In the genomic region with DNA sequence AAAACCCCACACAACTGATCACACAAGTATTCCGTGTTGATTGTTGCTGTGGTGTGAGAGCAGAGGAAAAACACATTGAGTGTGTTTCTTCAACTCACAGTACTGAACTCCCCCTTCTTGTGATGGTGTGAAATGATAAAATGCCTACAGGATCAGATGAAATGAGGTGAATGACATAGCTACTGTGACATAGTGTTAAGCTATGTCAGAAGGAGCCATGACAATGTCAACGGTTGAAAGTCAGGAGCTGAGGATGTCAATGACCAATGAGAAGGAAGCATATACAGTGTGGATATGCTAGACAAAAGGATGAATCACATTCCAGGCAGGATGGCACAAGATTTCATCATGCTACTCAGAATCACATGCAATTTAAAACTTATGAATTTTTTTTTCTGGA, we compare ENCODE assay signal across 17 cellular contexts. TPM values are rescaled to one million over a fixed set of nuclear protein-coding genes. Genes with fewer than 3 reads are reported as not detected.
DNase-seq lines count a peak whose midpoint lies in the region; ATAC-seq, FAIRE-seq and TF ChIP-seq lines count a peak whose summit lies in the region.
"Had no signal": no experiment of that assay in that cellular context is flagged by ENCODE, and none has a peak within 500 bp of the region (broad histone marks: within the 10 kb centered on the region; RNA-seq: fewer than 3 reads in every experiment).

No MANE protein-coding gene starts in this region.

- H3K9me3 ChIP-seq in A549 (no peaks in the 10 kb centered on the region; the same call in 2 of the 3 replicates), SK-N-MC (ENCODE audit: low read depth, low read length) (peaks cover 26% of the 10 kb centered on the region), WERI-Rb-1 (ENCODE audit: severe bottlenecking) (peaks cover 2% of the 10 kb centered on the region)
- H3K9me3 ChIP-seq: gastrocnemius medialis had no signal

- CTCF ChIA-PET in A549 (lab: Yijun Ruan, JAX), result no interaction called here

- peaks cover 9% of the 10 kb centered on the region; the same call in 2 of the 3 replicates for H3K4me1 ChIP-seq in A549
- H3K4me1 ChIP-seq: gastrocnemius medialis had no signal

- peak in 1 of 2 experiments; percentile 89; a peak in 3 of 6 replicates for ATAC-seq in A549
- ATAC-seq: activated CD8-positive, alpha-beta T cell treated with anti-CD3 and anti-CD28 coated beads, Interleukin-2, amount 10 ng/mL, durations not matched to agents 7 days and 5 days; gastrocnemius medialis had no signal

- peak; percentile 1 to 36 for DNase-seq in A549 (ENCODE audit: low read depth in 1 of 2, low spot score in 1 of 2)
- DNase-seq in H4 (ENCODE audit: low spot score), result peak; percentile 3
- DNase-seq in SK-N-MC (ENCODE audit: low read depth, low spot score), result no peak
- peak; percentile 83 for DNase-seq in fibroblast of peridontal ligament (ENCODE audit: extremely low read depth)
- DNase-seq in hypothalamus (lab: John Stamatoyannopoulos, UW), result no peak
- DNase-seq in DMS 273 (lab: John Stamatoyannopoulos, UW; ENCODE audit: unreplicated experiment), result no peak
- DNase-seq in WERI-Rb-1, result no peak
- DNase-seq in NCI-H128 (lab: John Stamatoyannopoulos, UW; ENCODE audit: unreplicated experiment), result no peak
- DNase-seq: activated CD8-positive, alpha-beta T cell treated with anti-CD3 and anti-CD28 coated beads, Interleukin-2, amount 10 ng/mL, durations not matched to agents 7 days and 5 days; activated gamma-delta T cell treated with Interleukin-2 at 50 U/mL for 16 hours; AML-193; central memory CD4-positive, alpha-beta T cell; gastrocnemius medialis; kidney; NCI-H1105; NCI-H446 treated with DMSO at 0.1 percent for 48 hours had no signal

- TF ChIP-seq CTCF in A549 (IDR thresholded peaks at IDR 0.05), result no peak
- TF ChIP-seq CTCF in WERI-Rb-1 (IDR thresholded peaks at IDR 0.05; ENCODE audit: low read depth, low read length), result no peak

- H3K36me3 ChIP-seq in SK-N-MC (ENCODE audit: insufficient read depth, low read length) (peaks cover 66% of the 10 kb centered on the region), WERI-Rb-1 (no peaks in the 10 kb centered on the region)
- H3K36me3 ChIP-seq: gastrocnemius medialis had no signal

- H3K4me2 ChIP-seq in A549, result no peak overlapping the region

- POLR2A ChIA-PET in A549 (lab: Yijun Ruan, JAX), result no interaction called here

- TF ChIP-seq POLR2A in A549 (IDR thresholded peaks at IDR 0.05; ENCODE audit: low read length), result no peak

- no peak for TF ChIP-seq EP300 in A549 (IDR thresholded peaks at IDR 0.05)

- no peaks in the 10 kb centered on the region for H3K27me3 ChIP-seq in WERI-Rb-1 (ENCODE audit: insufficient read depth, low read depth, severe bottlenecking)
- H3K27me3 ChIP-seq: gastrocnemius medialis had no signal

- peak overlapping the region; percentile 61 to 70; a peak in 5 of 6 replicates for H3K27ac ChIP-seq in A549
- peak overlapping the region; percentile 58; the same call in 1 of the 2 replicates for H3K27ac ChIP-seq in SK-N-MC
- H3K27ac ChIP-seq in WERI-Rb-1, result no peak overlapping the region
- H3K27ac ChIP-seq: gastrocnemius medialis had no signal

- H3K4me3 ChIP-seq in A549 (no peak overlapping the region), SK-N-MC (no peak overlapping the region), WERI-Rb-1 (ENCODE audit: low read depth, low read length) (no peak overlapping the region)
- H3K4me3 ChIP-seq: gastrocnemius medialis had no signal

- H3K9ac ChIP-seq in SK-N-MC (ENCODE audit: insufficient read length), result no peak overlapping the region

- 55% methylated on average over 2 of the region's 2 CpGs for WGBS in A549 (ENCODE audit: missing lambda C conversion rate)

- TF ChIP-seq RAD21 in A549 (conservative IDR thresholded peaks at IDR 0.05 in 1 of 2, IDR thresholded peaks at IDR 0.05 in 1 of 2), result no peak

- no peak for FAIRE-seq in A549 (lab: Jason Lieb, UNC)
- FAIRE-seq: kidney, urothelium cell line had no signal

TF ChIP-seq in A549, 52 proteins besides CTCF, POLR2A, EP300 and RAD21:
- TF ChIP-seq, protein P1, sequence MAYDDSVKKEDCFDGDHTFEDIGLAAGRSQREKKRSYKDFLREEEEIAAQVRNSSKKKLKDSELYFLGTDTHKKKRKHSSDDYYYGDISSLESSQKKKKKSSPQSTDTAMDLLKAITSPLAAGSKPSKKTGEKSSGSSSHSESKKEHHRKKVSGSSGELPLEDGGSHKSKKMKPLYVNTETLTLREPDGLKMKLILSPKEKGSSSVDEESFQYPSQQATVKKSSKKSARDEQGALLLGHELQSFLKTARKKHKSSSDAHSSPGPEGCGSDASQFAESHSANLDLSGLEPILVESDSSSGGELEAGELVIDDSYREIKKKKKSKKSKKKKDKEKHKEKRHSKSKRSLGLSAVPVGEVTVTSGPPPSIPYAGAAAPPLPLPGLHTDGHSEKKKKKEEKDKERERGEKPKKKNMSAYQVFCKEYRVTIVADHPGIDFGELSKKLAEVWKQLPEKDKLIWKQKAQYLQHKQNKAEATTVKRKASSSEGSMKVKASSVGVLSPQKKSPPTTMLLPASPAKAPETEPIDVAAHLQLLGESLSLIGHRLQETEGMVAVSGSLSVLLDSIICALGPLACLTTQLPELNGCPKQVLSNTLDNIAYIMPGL (CRISPR knock-in tag; IDR thresholded peaks at IDR 0.05; ENCODE audit: borderline replicate concordance), result no peak
- TF ChIP-seq RARB (CRISPR knock-in tag; IDR thresholded peaks at IDR 0.05) (no peak), CEBPB (IDR thresholded peaks at IDR 0.05) (0 out of 4 replicates have a peak, but pooled peaks of 1 of the 2 experiments have one; percentile 18)
TF ChIP-seq in A549: peak in this region for 1.

RNA-seq across cellular contexts. Expression of a gene that starts 38.8 kb away (rescaled TPM):
- polyA plus RNA-seq in A549 (2011; rRNA removed), result 18.2 and 21.0 TPM in 2 replicates
- 14.9 and 17.1 TPM in 2 replicates for polyA plus RNA-seq in A549 (2012; cell fraction: cytosol; rRNA removed)
- 9.8 and 12.1 TPM in 2 replicates for polyA plus RNA-seq in A549 (2012; cell fraction: nucleus; rRNA removed)
- 10.0 to 12.8 TPM (median 11.4 TPM) in 3 replicates for polyA plus RNA-seq in A549 (2017; fragmentation: RNase III; extraction: RNeasy Plus Mini Kit Qiagen cat#74134 plus additional on column Dnase treatment)
- 6.3 and 7.5 TPM in 2 replicates for polyA minus RNA-seq in A549 (2011; rRNA and poly(A)+ RNA removed)
- 12.9 and 15.1 TPM in 2 replicates for total RNA-seq in H4 (2014; rRNA removed; shearing (Covaris generic))

RNA-seq across cellular contexts. Expression of a gene that starts 39.6 kb away (rescaled TPM):
- 12.8 and 22.2 TPM in 2 replicates for polyA plus RNA-seq in A549 (2011; rRNA removed)
- polyA plus RNA-seq in A549 (2012; cell fraction: cytosol; rRNA removed), result 3.9 and 4.6 TPM in 2 replicates
- polyA plus RNA-seq in A549 (2012; cell fraction: nucleus; rRNA removed), result 2.2 and 2.4 TPM in 2 replicates
- 11.4 to 11.7 TPM (median 11.6 TPM) in 3 replicates for polyA plus RNA-seq in A549 (2017; fragmentation: RNase III; extraction: RNeasy Plus Mini Kit Qiagen cat#74134 plus additional on column Dnase treatment)
- polyA minus RNA-seq in A549 (2011; rRNA and poly(A)+ RNA removed), result 8.1 and 8.7 TPM in 2 replicates
- 12.9 and 17.2 TPM in 2 replicates for total RNA-seq in H4 (2014; rRNA removed; shearing (Covaris generic))

Comparison
In these comparisons a context has a peak if more than half of its experiments do, and no peak if none do; other contexts are left out.
1. DNase-seq: peak in A549 (2 of 2), H4 (single experiment) and fibroblast of peridontal ligament (single experiment); none in SK-N-MC (single experiment), hypothalamus (0 of 51), DMS 273 (single experiment), WERI-Rb-1 (single experiment) and NCI-H128 (single experiment).